ENCODE assay signal across 15 cellular contexts in the genomic region with DNA sequence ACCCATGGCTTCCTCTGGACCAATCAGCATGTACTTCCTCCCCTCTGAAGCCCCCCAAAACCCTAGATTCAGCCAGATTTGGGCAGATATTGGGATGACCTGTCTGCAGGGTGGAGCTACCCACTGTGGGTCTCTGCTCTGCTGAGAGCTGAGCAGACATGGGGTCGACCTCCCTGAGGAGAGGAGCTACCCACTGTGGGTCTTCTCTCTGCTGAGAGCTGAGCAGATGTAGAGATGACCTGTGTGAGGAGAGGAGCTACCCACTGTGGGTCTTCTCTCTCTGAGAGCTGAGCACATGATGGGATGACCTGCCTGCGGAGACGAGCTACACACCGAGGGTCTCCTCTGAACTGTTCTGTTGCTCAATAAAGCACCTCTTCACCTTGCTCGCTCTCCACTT.
DNase-seq lines count a peak whose midpoint lies in the region; ATAC-seq and TF ChIP-seq lines count a peak whose summit lies in the region.
"Had no signal": no experiment of that assay in that cellular context is flagged by ENCODE, and none has a peak within 500 bp of the region (broad histone marks: within the 10 kb centered on the region; RNA-seq: fewer than 3 reads in every experiment).

No MANE protein-coding gene starts in this region.

- peaks cover 16% of the 10 kb centered on the region for H3K27me3 Mint-ChIP-seq in activated naive CD8-positive, alpha-beta T cell treated with anti-CD3 and anti-CD28 coated beads, Interleukin-2, amount 50 U/mL, for 24 hours
- H3K27me3 Mint-ChIP-seq in activated naive CD8-positive, alpha-beta T cell treated with anti-CD3 and anti-CD28 coated beads for 36 hours: peaks cover 23% of the 10 kb centered on the region

- intact Hi-C loops in mucosa of descending colon (cut with DNase I, micrococcal nuclease): no loop called here

- H3K9me3 ChIP-seq in mucosa of descending colon: no peaks in the 10 kb centered on the region
- H3K9me3 ChIP-seq: A549, Caco-2 had no signal

- no peak for TF ChIP-seq CTCF in mucosa of descending colon (IDR thresholded peaks at IDR 0.05)

- no peaks in the 10 kb centered on the region for H3K36me3 Mint-ChIP-seq in activated naive CD8-positive, alpha-beta T cell treated with anti-CD3 and anti-CD28 coated beads, Interleukin-2, amount 50 U/mL, for 24 hours (ENCODE audit: low read depth)
- H3K36me3 Mint-ChIP-seq in activated naive CD8-positive, alpha-beta T cell treated with anti-CD3 and anti-CD28 coated beads for 36 hours: no peaks in the 10 kb centered on the region
- H3K36me3 Mint-ChIP-seq in stimulated activated effector memory CD8-positive, alpha-beta T cell treated with anti-CD3 and anti-CD28 coated beads, Interleukin-12 subunit alpha, Interleukin-12 subunit beta, amount 100 ng/mL, for 72 hours: no peaks in the 10 kb centered on the region
- H3K36me3 Mint-ChIP-seq: CD8-positive, alpha-beta T cell had no signal

- H3K27ac Mint-ChIP-seq in activated naive CD8-positive, alpha-beta T cell treated with anti-CD3 and anti-CD28 coated beads, Interleukin-2, amount 50 U/mL, for 24 hours: no peak overlapping the region
- H3K27ac Mint-ChIP-seq in activated naive CD8-positive, alpha-beta T cell treated with anti-CD3 and anti-CD28 coated beads for 36 hours: no peak overlapping the region
- no peak overlapping the region for H3K27ac Mint-ChIP-seq in stimulated activated effector memory CD8-positive, alpha-beta T cell treated with anti-CD3 and anti-CD28 coated beads, Interleukin-12 subunit alpha, Interleukin-12 subunit beta, amount 100 ng/mL, for 72 hours
- H3K27ac Mint-ChIP-seq: B cell; CD4-positive, alpha-beta T cell; CD8-positive, alpha-beta T cell had no signal

- H3K36me3 ChIP-seq in mucosa of descending colon (ENCODE audit: low read depth): no peaks in the 10 kb centered on the region
- H3K36me3 ChIP-seq: BLaER1 treated with 17β-estradiol and CSF1 and Interleukin-3, amounts not matched to agents 10 nM and 100 nM had no signal

- no peak overlapping the region for H3K4me3 Mint-ChIP-seq in activated naive CD8-positive, alpha-beta T cell treated with anti-CD3 and anti-CD28 coated beads, Interleukin-2, amount 50 U/mL, for 24 hours
- H3K4me3 Mint-ChIP-seq in activated naive CD8-positive, alpha-beta T cell treated with anti-CD3 and anti-CD28 coated beads for 36 hours: no peak overlapping the region
- no peak overlapping the region for H3K4me3 Mint-ChIP-seq in stimulated activated effector memory CD8-positive, alpha-beta T cell treated with anti-CD3 and anti-CD28 coated beads, Interleukin-12 subunit alpha, Interleukin-12 subunit beta, amount 100 ng/mL, for 72 hours
- H3K4me3 Mint-ChIP-seq: B cell; CD4-positive, alpha-beta T cell; CD8-positive, alpha-beta T cell had no signal

- ATAC-seq in activated naive CD8-positive, alpha-beta T cell treated with anti-CD3 and anti-CD28 coated beads, Interleukin-2, amount 50 U/mL, for 24 hours: peak; percentile 54
- ATAC-seq in stimulated activated effector memory CD8-positive, alpha-beta T cell treated with anti-CD3 and anti-CD28 coated beads, Interleukin-12 subunit alpha, Interleukin-12 subunit beta, amount 100 ng/mL, for 72 hours: peak; percentile 26
- ATAC-seq in mucosa of descending colon: no peak
- ATAC-seq: A549; CD8-positive, alpha-beta T cell had no signal

- H3K4me1 ChIP-seq in mucosa of descending colon (ENCODE audit: low read depth): no peaks in the 10 kb centered on the region
- H3K4me1 ChIP-seq: A549, Caco-2 had no signal

- H3K4me3 ChIP-seq in mucosa of descending colon: no peak overlapping the region
- H3K4me3 ChIP-seq: A549; BLaER1 treated with 17β-estradiol and CSF1 and Interleukin-3, amounts not matched to agents 10 nM and 100 nM had no signal

- no peak for DNase-seq in activated naive CD8-positive, alpha-beta T cell treated with anti-CD3 and anti-CD28 coated beads, Interleukin-2, amount 50 U/mL, for 24 hours
- DNase-seq in activated naive CD8-positive, alpha-beta T cell treated with anti-CD3 and anti-CD28 coated beads for 36 hours: no peak
- no peak for DNase-seq in stimulated activated effector memory CD8-positive, alpha-beta T cell treated with anti-CD3 and anti-CD28 coated beads, Interleukin-12 subunit alpha, Interleukin-12 subunit beta, amount 100 ng/mL, for 72 hours (ENCODE audit: low spot score in 2 of 2)
- no peak for DNase-seq in mucosa of descending colon
- DNase-seq in NCI-H2196 treated with DMSO at 0.1 percent for 48 hours (lab: John Stamatoyannopoulos, UW; ENCODE audit: unreplicated experiment): no peak
- DNase-seq: AML-193; Caco-2; Calu3; CD4-positive, alpha-beta T cell; CD8-positive, alpha-beta T cell; DMS79 treated with DMSO at 0.1 percent for 48 hours; GF-D8 had no signal

- H3K9me3 Mint-ChIP-seq in activated naive CD8-positive, alpha-beta T cell treated with anti-CD3 and anti-CD28 coated beads, Interleukin-2, amount 50 U/mL, for 24 hours: no peaks in the 10 kb centered on the region
- no peaks in the 10 kb centered on the region for H3K9me3 Mint-ChIP-seq in activated naive CD8-positive, alpha-beta T cell treated with anti-CD3 and anti-CD28 coated beads for 36 hours
- no peaks in the 10 kb centered on the region for H3K9me3 Mint-ChIP-seq in stimulated activated effector memory CD8-positive, alpha-beta T cell treated with anti-CD3 and anti-CD28 coated beads, Interleukin-12 subunit alpha, Interleukin-12 subunit beta, amount 100 ng/mL, for 72 hours
- H3K9me3 Mint-ChIP-seq: CD4-positive, alpha-beta T cell had no signal

- no peaks in the 10 kb centered on the region for H3K4me1 Mint-ChIP-seq in activated naive CD8-positive, alpha-beta T cell treated with anti-CD3 and anti-CD28 coated beads, Interleukin-2, amount 50 U/mL, for 24 hours
- no peaks in the 10 kb centered on the region for H3K4me1 Mint-ChIP-seq in activated naive CD8-positive, alpha-beta T cell treated with anti-CD3 and anti-CD28 coated beads for 36 hours
- no peaks in the 10 kb centered on the region for H3K4me1 Mint-ChIP-seq in stimulated activated effector memory CD8-positive, alpha-beta T cell treated with anti-CD3 and anti-CD28 coated beads, Interleukin-12 subunit alpha, Interleukin-12 subunit beta, amount 100 ng/mL, for 72 hours
- H3K4me1 Mint-ChIP-seq: B cell had no signal
